ENCODE assay signal across 11 cellular contexts in genomic region chr11:130179396-130180306, GRCh38. TPM values are rescaled to one million over a fixed set of nuclear protein-coding genes. Genes with fewer than 3 reads are reported as not detected.
DNase-seq lines count a peak whose midpoint lies in the region; ATAC-seq, FAIRE-seq and TF ChIP-seq lines count a peak whose summit lies in the region.
"Had no signal": no experiment of that assay in that cellular context is flagged by ENCODE, and none has a peak within 500 bp of the region (broad histone marks: within the 10 kb centered on the region; RNA-seq: fewer than 3 reads in every experiment).

No MANE protein-coding gene starts in this region.

- intact Hi-C loops in adrenal gland (cut with DNase I) = no loop called here
- intact Hi-C loops in mucosa of descending colon (cut with DNase I, micrococcal nuclease) = no loop called here

- peak overlapping the region; percentile 52 to 81 (median 71); a peak in 20 of 22 replicates for H3K4me2 ChIP-seq in BLaER1 treated with 17β-estradiol and CSF1 and Interleukin-3, amounts not matched to agents 10 nM and 100 nM

- H3K27ac ChIP-seq in BLaER1 treated with 17β-estradiol and CSF1 and Interleukin-3, amounts not matched to agents 10 nM and 100 nM = peak overlapping the region in 2 of 11 experiments; percentile 16 to 24; a peak in 4 of 22 replicates
- peak overlapping the region in 4 of 5 donors; percentile 65 to 94 (median 78) for H3K27ac ChIP-seq in adrenal gland
- H3K27ac ChIP-seq: uterus had no signal

- H3K36me3 ChIP-seq in BLaER1 treated with 17β-estradiol and CSF1 and Interleukin-3, amounts not matched to agents 10 nM and 100 nM = no peaks in the 10 kb centered on the region
- H3K36me3 ChIP-seq in adrenal gland (replicated peaks in 1 of 2) (no peaks in the 10 kb centered on the region), mucosa of descending colon (ENCODE audit: low read depth) (no peaks in the 10 kb centered on the region)
- H3K36me3 ChIP-seq: uterus had no signal

- ATAC-seq in mucosa of descending colon (peak; percentile 32), GM19351 (IDR thresholded peaks at IDR 0.05; ENCODE audit: unreplicated experiment) (no peak), HG02938 (IDR thresholded peaks at IDR 0.05; ENCODE audit: unreplicated experiment) (no peak), GM21390 (IDR thresholded peaks at IDR 0.05; ENCODE audit: unreplicated experiment) (no peak)

- H3K9me3 ChIP-seq in BLaER1 treated with 17β-estradiol and CSF1 and Interleukin-3, amounts not matched to agents 10 nM and 100 nM (replicated peaks in 1 of 11) = peaks cover 5 to 16% (median 8%) of the 10 kb centered on the region in 11 experiments; a peak in 16 of 22 replicates
- H3K9me3 ChIP-seq in adrenal gland (replicated peaks in 1 of 3) (no peaks in the 10 kb centered on the region), mucosa of descending colon (no peaks in the 10 kb centered on the region)
- H3K9me3 ChIP-seq: uterus had no signal

- no peaks in the 10 kb centered on the region for H4K20me1 ChIP-seq in BLaER1 treated with 17β-estradiol and CSF1 and Interleukin-3, amounts not matched to agents 10 nM and 100 nM

- FAIRE-seq in HTR-8/SVneo (lab: Jason Lieb, UNC) = no peak

- WGBS in adrenal gland, 4 donors = 57 to 67% (median 60%) methylated on average over 14 to 21 of the region's 21 CpGs

- no peak overlapping the region for H3K4me3 ChIP-seq in BLaER1 treated with 17β-estradiol and CSF1 and Interleukin-3, amounts not matched to agents 10 nM and 100 nM
- H3K4me3 ChIP-seq in adrenal gland (no peak overlapping the region), mucosa of descending colon (no peak overlapping the region)
- H3K4me3 ChIP-seq: coronary artery, uterus had no signal

- H3K27me3 ChIP-seq in BLaER1 treated with 17β-estradiol and CSF1 and Interleukin-3, amounts not matched to agents 10 nM and 100 nM = no peaks in the 10 kb centered on the region
- H3K27me3 ChIP-seq in adrenal gland = no peaks in the 10 kb centered on the region
- H3K27me3 ChIP-seq: uterus had no signal

- peak; percentile 57 for DNase-seq in NCI-H1092 treated with DMSO at 0.1 percent for 48 hours (lab: John Stamatoyannopoulos, UW)
- peak; percentile 50 to 73 (median 62) for DNase-seq in adrenal gland
- peak; percentile 62 to 79 (median 72) for DNase-seq in mucosa of descending colon
- DNase-seq in HTR-8/SVneo (ENCODE audit: insufficient read length, low spot score) = no peak
- DNase-seq: KBM-7, uterus had no signal

- TF ChIP-seq POLR2A in adrenal gland (IDR thresholded peaks at IDR 0.05) = no peak

- H3K9ac ChIP-seq in BLaER1 treated with 17β-estradiol and CSF1 and Interleukin-3, amounts not matched to agents 10 nM and 100 nM = no peak overlapping the region

- peaks cover 25 to 57% (median 39%) of the 10 kb centered on the region in 10 experiments for H3K4me1 ChIP-seq in BLaER1 treated with 17β-estradiol and CSF1 and Interleukin-3, amounts not matched to agents 10 nM and 100 nM
- H3K4me1 ChIP-seq in adrenal gland (replicated peaks in 1 of 2) = peaks cover 27 to 28% of the 10 kb centered on the region in 2 donors
- peaks cover 44% of the 10 kb centered on the region for H3K4me1 ChIP-seq in mucosa of descending colon (ENCODE audit: low read depth)
- H3K4me1 ChIP-seq: uterus had no signal

- TF ChIP-seq CTCF in adrenal gland (IDR thresholded peaks at IDR 0.05) (no peak), mucosa of descending colon (IDR thresholded peaks at IDR 0.05) (no peak)

RNA-seq across cellular contexts. Expression of gene ST14, which starts 20.1 kb away (rescaled TPM):
- total RNA-seq in adrenal gland (10 to 100 TPM in 5 of 8 donors, 1 to 10 TPM in 3; 2.5 to 41.0 (median 11.5) TPM), mucosa of descending colon (100 to 1,000 TPM; 260 to 622 (median 508) TPM)
- polyA plus RNA-seq in adrenal gland = 10 to 100 TPM in 1 of 3 donors, 1 to 10 TPM in 2; 3.0 to 13.4 (median 3.4) TPM

Comparison
In these comparisons a context has a peak if more than half of its experiments do, and no peak if none do; other contexts are left out.
1. RNA of gene ST14, which starts 20.1 kb away (total RNA-seq): 260 to 622 TPM in mucosa of descending colon; 2.5 to 41.0 TPM in adrenal gland; every median in the first group is over 4 times any median in the second.